Comparison of ENCODE assay signal across 1 cellular context in the genomic region with DNA sequence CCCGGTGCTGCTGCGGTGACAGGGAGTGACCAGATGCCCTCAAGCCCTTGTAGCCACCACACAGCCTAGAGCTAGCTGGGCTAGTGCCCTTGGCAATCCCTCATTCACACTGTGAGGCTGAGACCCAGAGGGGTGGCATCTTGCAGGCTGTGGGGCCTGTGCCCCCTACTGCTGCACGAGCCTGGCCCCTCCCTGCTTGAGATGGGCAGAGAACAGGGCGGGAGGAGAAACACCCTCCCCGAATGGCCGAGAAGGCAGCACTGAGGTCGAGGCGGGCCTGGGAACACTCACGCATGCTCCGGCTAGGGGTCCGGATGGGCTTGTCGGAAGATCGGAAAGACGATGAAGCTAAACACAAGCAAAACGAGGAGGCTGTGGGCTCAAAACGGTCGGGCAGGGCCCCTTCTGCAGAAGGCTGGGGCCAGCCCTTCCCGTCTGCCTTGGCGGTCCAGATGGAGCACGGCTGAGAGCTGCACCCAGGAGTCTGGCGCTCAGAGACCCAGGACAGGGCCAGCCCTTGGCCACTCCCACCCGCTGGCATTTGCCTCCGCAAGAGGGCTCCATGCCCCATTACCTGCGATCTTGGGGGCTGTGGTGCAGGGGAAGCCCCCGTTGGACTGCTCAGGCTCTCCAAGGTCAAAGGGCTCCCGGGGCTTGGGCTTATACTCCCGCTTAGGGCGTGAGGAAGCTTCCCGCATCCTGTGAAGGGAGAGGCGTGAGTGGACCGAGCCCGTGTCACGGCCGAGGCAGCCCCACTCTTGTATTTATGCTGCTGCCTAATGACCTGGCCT.
TF ChIP-seq lines count a peak whose summit lies in the region.

No MANE protein-coding gene starts in this region.

TF ChIP-seq in HepG2, 621 proteins besides CTCF, POLR2A, EP300 and RAD21 (continues in another document):
- TF ChIP-seq, protein P1, sequence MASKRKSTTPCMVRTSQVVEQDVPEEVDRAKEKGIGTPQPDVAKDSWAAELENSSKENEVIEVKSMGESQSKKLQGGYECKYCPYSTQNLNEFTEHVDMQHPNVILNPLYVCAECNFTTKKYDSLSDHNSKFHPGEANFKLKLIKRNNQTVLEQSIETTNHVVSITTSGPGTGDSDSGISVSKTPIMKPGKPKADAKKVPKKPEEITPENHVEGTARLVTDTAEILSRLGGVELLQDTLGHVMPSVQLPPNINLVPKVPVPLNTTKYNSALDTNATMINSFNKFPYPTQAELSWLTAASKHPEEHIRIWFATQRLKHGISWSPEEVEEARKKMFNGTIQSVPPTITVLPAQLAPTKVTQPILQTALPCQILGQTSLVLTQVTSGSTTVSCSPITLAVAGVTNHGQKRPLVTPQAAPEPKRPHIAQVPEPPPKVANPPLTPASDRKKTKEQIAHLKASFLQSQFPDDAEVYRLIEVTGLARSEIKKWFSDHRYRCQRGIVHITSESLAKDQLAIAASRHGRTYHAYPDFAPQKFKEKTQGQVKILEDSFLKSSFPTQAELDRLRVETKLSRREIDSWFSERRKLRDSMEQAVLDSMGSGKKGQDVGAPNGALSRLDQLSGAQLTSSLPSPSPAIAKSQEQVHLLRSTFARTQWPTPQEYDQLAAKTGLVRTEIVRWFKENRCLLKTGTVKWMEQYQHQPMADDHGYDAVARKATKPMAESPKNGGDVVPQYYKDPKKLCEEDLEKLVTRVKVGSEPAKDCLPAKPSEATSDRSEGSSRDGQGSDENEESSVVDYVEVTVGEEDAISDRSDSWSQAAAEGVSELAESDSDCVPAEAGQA (IDR thresholded peaks at IDR 0.05; ENCODE audit: low read depth), result no peak
- TF ChIP-seq, protein P1 (CRISPR knock-in tag; IDR thresholded peaks at IDR 0.05; ENCODE audit: borderline replicate concordance), result no peak
- TF ChIP-seq ZNF292 (CRISPR knock-in tag; IDR thresholded peaks at IDR 0.05; ENCODE audit: borderline replicate concordance, low read depth) (no peak), ZNF629 (CRISPR knock-in tag; conservative IDR thresholded peaks at IDR 0.05) (no peak), ZNF263 (CRISPR knock-in tag; IDR thresholded peaks at IDR 0.05) (peak; percentile 23; the same call in 1 of the 2 replicates), MXI1 (IDR thresholded peaks at IDR 0.05; ENCODE audit: borderline replicate concordance, low read depth, low read length) (no peak), YY1 (IDR thresholded peaks at IDR 0.05; ENCODE audit: insufficient read depth, insufficient replicate concordance, low read depth, low read length) (no peak), PHF21A (CRISPR knock-in tag; IDR thresholded peaks at IDR 0.05) (no peak), ZNF264 (CRISPR knock-in tag; IDR thresholded peaks at IDR 0.05) (no peak), ZNF317 (CRISPR knock-in tag; IDR thresholded peaks at IDR 0.05) (no peak), AGO1 (IDR thresholded peaks at IDR 0.05; ENCODE audit: low read depth, low read length, poor library complexity, severe bottlenecking) (peak; percentile 34), ZNF234 (CRISPR knock-in tag; conservative IDR thresholded peaks at IDR 0.05) (no peak), EZH2 (conservative IDR thresholded peaks at IDR 0.05; ENCODE audit: low read depth, low read length) (no peak), PCBP1 (IDR thresholded peaks at IDR 0.05; ENCODE audit: borderline replicate concordance, low read depth, low read length) (no peak), ZNF431 (CRISPR knock-in tag; IDR thresholded peaks at IDR 0.05; ENCODE audit: borderline replicate concordance, low read depth) (no peak), AGO2 (optimal IDR thresholded peaks at IDR 0.05; ENCODE audit: low read depth, low read length) (peak; percentile 82), EEA1 (CRISPR knock-in tag; IDR thresholded peaks at IDR 0.05; ENCODE audit: borderline replicate concordance) (no peak), ZNF232 (CRISPR knock-in tag; IDR thresholded peaks at IDR 0.05; ENCODE audit: borderline replicate concordance) (no peak), ELF1 (CRISPR knock-in tag; IDR thresholded peaks at IDR 0.05) (no peak), ADNP (CRISPR knock-in tag; IDR thresholded peaks at IDR 0.05) (no peak), MTA1 (CRISPR knock-in tag; IDR thresholded peaks at IDR 0.05; ENCODE audit: borderline replicate concordance) (no peak)
- TF ChIP-seq, protein P2, sequence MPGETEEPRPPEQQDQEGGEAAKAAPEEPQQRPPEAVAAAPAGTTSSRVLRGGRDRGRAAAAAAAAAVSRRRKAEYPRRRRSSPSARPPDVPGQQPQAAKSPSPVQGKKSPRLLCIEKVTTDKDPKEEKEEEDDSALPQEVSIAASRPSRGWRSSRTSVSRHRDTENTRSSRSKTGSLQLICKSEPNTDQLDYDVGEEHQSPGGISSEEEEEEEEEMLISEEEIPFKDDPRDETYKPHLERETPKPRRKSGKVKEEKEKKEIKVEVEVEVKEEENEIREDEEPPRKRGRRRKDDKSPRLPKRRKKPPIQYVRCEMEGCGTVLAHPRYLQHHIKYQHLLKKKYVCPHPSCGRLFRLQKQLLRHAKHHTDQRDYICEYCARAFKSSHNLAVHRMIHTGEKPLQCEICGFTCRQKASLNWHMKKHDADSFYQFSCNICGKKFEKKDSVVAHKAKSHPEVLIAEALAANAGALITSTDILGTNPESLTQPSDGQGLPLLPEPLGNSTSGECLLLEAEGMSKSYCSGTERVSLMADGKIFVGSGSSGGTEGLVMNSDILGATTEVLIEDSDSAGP (CRISPR knock-in tag; IDR thresholded peaks at IDR 0.05; ENCODE audit: borderline replicate concordance), result 0 out of 2 replicates have a peak, but pooled peaks have one; percentile 30
- TF ChIP-seq, protein P3, sequence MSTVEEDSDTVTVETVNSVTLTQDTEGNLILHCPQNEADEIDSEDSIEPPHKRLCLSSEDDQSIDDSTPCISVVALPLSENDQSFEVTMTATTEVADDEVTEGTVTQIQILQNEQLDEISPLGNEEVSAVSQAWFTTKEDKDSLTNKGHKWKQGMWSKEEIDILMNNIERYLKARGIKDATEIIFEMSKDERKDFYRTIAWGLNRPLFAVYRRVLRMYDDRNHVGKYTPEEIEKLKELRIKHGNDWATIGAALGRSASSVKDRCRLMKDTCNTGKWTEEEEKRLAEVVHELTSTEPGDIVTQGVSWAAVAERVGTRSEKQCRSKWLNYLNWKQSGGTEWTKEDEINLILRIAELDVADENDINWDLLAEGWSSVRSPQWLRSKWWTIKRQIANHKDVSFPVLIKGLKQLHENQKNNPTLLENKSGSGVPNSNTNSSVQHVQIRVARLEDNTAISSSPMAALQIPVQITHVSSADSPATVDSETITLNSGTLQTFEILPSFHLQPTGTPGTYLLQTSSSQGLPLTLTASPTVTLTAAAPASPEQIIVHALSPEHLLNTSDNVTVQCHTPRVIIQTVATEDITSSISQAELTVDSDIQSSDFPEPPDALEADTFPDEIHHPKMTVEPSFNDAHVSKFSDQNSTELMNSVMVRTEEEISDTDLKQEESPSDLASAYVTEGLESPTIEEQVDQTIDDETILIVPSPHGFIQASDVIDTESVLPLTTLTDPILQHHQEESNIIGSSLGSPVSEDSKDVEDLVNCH (CRISPR knock-in tag; IDR thresholded peaks at IDR 0.05), result no peak
- TF ChIP-seq, protein P4, sequence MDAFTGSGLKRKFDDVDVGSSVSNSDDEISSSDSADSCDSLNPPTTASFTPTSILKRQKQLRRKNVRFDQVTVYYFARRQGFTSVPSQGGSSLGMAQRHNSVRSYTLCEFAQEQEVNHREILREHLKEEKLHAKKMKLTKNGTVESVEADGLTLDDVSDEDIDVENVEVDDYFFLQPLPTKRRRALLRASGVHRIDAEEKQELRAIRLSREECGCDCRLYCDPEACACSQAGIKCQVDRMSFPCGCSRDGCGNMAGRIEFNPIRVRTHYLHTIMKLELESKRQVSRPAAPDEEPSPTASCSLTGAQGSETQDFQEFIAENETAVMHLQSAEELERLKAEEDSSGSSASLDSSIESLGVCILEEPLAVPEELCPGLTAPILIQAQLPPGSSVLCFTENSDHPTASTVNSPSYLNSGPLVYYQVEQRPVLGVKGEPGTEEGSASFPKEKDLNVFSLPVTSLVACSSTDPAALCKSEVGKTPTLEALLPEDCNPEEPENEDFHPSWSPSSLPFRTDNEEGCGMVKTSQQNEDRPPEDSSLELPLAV (CRISPR knock-in tag; conservative IDR thresholded peaks at IDR 0.05; ENCODE audit: low read depth), result no peak
- TF ChIP-seq, protein P5, sequence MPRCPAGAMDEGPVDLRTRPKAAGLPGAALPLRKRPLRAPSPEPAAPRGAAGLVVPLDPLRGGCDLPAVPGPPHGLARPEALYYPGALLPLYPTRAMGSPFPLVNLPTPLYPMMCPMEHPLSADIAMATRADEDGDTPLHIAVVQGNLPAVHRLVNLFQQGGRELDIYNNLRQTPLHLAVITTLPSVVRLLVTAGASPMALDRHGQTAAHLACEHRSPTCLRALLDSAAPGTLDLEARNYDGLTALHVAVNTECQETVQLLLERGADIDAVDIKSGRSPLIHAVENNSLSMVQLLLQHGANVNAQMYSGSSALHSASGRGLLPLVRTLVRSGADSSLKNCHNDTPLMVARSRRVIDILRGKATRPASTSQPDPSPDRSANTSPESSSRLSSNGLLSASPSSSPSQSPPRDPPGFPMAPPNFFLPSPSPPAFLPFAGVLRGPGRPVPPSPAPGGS (CRISPR knock-in tag; IDR thresholded peaks at IDR 0.05), result no peak
- TF ChIP-seq, protein P6, sequence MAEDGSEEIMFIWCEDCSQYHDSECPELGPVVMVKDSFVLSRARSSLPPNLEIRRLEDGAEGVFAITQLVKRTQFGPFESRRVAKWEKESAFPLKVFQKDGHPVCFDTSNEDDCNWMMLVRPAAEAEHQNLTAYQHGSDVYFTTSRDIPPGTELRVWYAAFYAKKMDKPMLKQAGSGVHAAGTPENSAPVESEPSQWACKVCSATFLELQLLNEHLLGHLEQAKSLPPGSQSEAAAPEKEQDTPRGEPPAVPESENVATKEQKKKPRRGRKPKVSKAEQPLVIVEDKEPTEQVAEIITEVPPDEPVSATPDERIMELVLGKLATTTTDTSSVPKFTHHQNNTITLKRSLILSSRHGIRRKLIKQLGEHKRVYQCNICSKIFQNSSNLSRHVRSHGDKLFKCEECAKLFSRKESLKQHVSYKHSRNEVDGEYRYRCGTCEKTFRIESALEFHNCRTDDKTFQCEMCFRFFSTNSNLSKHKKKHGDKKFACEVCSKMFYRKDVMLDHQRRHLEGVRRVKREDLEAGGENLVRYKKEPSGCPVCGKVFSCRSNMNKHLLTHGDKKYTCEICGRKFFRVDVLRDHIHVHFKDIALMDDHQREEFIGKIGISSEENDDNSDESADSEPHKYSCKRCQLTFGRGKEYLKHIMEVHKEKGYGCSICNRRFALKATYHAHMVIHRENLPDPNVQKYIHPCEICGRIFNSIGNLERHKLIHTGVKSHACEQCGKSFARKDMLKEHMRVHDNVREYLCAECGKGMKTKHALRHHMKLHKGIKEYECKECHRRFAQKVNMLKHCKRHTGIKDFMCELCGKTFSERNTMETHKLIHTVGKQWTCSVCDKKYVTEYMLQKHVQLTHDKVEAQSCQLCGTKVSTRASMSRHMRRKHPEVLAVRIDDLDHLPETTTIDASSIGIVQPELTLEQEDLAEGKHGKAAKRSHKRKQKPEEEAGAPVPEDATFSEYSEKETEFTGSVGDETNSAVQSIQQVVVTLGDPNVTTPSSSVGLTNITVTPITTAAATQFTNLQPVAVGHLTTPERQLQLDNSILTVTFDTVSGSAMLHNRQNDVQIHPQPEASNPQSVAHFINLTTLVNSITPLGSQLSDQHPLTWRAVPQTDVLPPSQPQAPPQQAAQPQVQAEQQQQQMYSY (CRISPR knock-in tag; IDR thresholded peaks at IDR 0.05), result no peak
